Comparison of ENCODE assay signal across 11 cellular contexts in the genomic region with DNA sequence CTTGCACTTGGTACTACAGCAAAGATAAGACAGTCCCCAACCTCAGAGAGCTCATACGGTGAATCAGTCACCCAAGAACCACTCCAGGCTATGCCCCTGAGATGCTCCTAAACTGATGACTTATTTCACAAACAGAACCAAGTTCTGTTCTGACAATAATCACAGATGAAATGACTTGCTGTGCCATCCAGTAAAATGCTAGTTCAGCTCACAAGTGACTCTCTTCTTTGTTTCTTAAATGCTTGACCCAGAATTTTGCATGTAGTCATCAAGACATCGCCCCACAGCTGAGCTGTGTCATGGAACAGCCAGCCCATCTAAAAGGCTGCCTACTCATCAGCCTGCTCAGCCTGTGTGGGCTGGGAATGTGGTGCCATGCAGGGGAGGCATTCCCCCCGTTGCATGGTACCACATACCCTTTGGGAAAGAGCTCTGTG. TPM values are rescaled to one million over a fixed set of nuclear protein-coding genes. Genes with fewer than 3 reads are reported as not detected.
DNase-seq lines count a peak whose midpoint lies in the region; ATAC-seq and TF ChIP-seq lines count a peak whose summit lies in the region.
"Had no signal": no experiment of that assay in that cellular context is flagged by ENCODE, and none has a peak within 500 bp of the region (broad histone marks: within the 10 kb centered on the region; RNA-seq: fewer than 3 reads in every experiment).

No MANE protein-coding gene starts in this region.

- H4K20me1 ChIP-seq in PC-3 (ENCODE audit: low read length): no peaks in the 10 kb centered on the region

- peak overlapping the region; percentile 2 for H3K27ac Mint-ChIP-seq in T-helper 17 cell
- H3K27ac Mint-ChIP-seq: brain; T-helper 1 cell treated with Interleukin-12 subunit alpha and Interleukin-12 subunit beta and Interleukin-4 antibody, amounts not matched to agents 30 μg/mL and 1 μg/mL, for 36 hours had no signal

- no peak for TF ChIP-seq CTCF in PC-3 (conservative IDR thresholded peaks at IDR 0.05; ENCODE audit: low read depth, low read length)

- peaks cover 16% of the 10 kb centered on the region for H3K4me1 ChIP-seq in PC-3 (ENCODE audit: insufficient read depth, low read length)

- POLR2A ChIA-PET in PC-3 (lab: Charles Lee; ENCODE audit: unreplicated experiment): no interaction called here

- H3K79me2 ChIP-seq in PC-3 (ENCODE audit: low read length): 0 out of 2 replicates have a peak, but pooled peaks cover 3% of the 10 kb centered on the region

- H3K4me2 ChIP-seq in PC-3 (ENCODE audit: low read length): no peak overlapping the region

- H3K9me2 ChIP-seq in PC-3 (replicated peaks; ENCODE audit: low read length): no peaks in the 10 kb centered on the region

- peaks cover 57% of the 10 kb centered on the region for H3K27me3 Mint-ChIP-seq in T-helper 17 cell
- H3K27me3 Mint-ChIP-seq: brain had no signal

- H3K27ac ChIP-seq in PC-3 (ENCODE audit: low read length): no peak overlapping the region

- no peak for DNase-seq in T-helper 17 cell
- DNase-seq in stimulated activated CD4-positive, alpha-beta T cell treated with anti-CD3 and anti-CD28 coated beads, Interleukin-12 subunit alpha, Interleukin-12 subunit beta, amount 100 ng/mL, for 48 hours (ENCODE audit: low read depth in 2 of 3, low spot score in 1 of 3): peak in 2 of 3 donors; percentile 29 to 33
- no peak for DNase-seq in PC-3
- no peak for DNase-seq in activated CD4-positive, CD25-positive, alpha-beta regulatory T cell treated with anti-CD3 and anti-CD28 coated beads, Interleukin-2, amount 50 U/mL, for 72 hours
- DNase-seq in ecto neural progenitor cell (ENCODE audit: low spot score): no peak
- no peak for DNase-seq in NCI-H146 treated with DMSO at 0.1 percent for 48 hours (lab: John Stamatoyannopoulos, UW; ENCODE audit: unreplicated experiment)
- DNase-seq: NCI-H2029 treated with DMSO at 0.1 percent for 48 hours had no signal

- H3K4me3 ChIP-seq in PC-3 (ENCODE audit: low read length): no peak overlapping the region

- CTCF ChIA-PET in PC-3 (lab: Charles Lee): no interaction called here

- H3K9ac ChIP-seq in PC-3 (ENCODE audit: low read length): no peak overlapping the region

- peak; percentile 58 for ATAC-seq in GM19324 (IDR thresholded peaks at IDR 0.05; ENCODE audit: low FRiP score, unreplicated experiment)
- ATAC-seq in HG02623 (IDR thresholded peaks at IDR 0.05; ENCODE audit: unreplicated experiment): peak; percentile 65
- no peak for ATAC-seq in T-helper 17 cell
- no peak for ATAC-seq in PC-3

- H2AFZ ChIP-seq in PC-3 (ENCODE audit: low read length): no peak overlapping the region

- no peaks in the 10 kb centered on the region for H3K36me3 ChIP-seq in PC-3 (ENCODE audit: low read depth, low read length)

- no peaks in the 10 kb centered on the region for H3K36me3 Mint-ChIP-seq in T-helper 17 cell (ENCODE audit: low read depth)
- H3K36me3 Mint-ChIP-seq: brain had no signal

- no peaks in the 10 kb centered on the region for H3F3A ChIP-seq in PC-3 (ENCODE audit: low read length, unreplicated experiment)

- H3K9me3 ChIP-seq in T-helper 17 cell (ENCODE audit: control insufficient read depth, low read length, poor library complexity, severe bottlenecking): no peaks in the 10 kb centered on the region
- H3K9me3 ChIP-seq in PC-3 (ENCODE audit: low read length): no peaks in the 10 kb centered on the region

- peaks cover 2% of the 10 kb centered on the region for H3K4me1 Mint-ChIP-seq in T-helper 17 cell

- BruUV-seq in PC-3 (replicated peaks; lab: Mats Ljungman, UMichigan): no TSS peak

- H3K27me3 ChIP-seq in PC-3 (ENCODE audit: low read length): no peaks in the 10 kb centered on the region

- intact Hi-C loops in PC-3 (cut with micrococcal nuclease): no loop called here

- no peak overlapping the region for H3K4me3 Mint-ChIP-seq in T-helper 17 cell
- H3K4me3 Mint-ChIP-seq: brain; T-helper 1 cell treated with Interleukin-12 subunit alpha and Interleukin-12 subunit beta and Interleukin-4 antibody, amounts not matched to agents 30 μg/mL and 1 μg/mL, for 36 hours had no signal

RNA-seq across cellular contexts. Expression of a gene that starts 6.1 kb away (rescaled TPM):
- total RNA-seq in T-helper 17 cell: 1 to 10 TPM; 2.5 to 2.9 TPM
- total RNA-seq in PC-3 (2014; rRNA removed): 8.6 and 11.0 TPM in 2 replicates

Comparison
In these comparisons a context has a peak if more than half of its experiments do, and no peak if none do; other contexts are left out.
1. ATAC-seq: peak in GM19324 (single experiment) and HG02623 (single experiment); none in T-helper 17 cell (single experiment) and PC-3 (single experiment).
2. DNase-seq: peak in stimulated activated CD4-positive, alpha-beta T cell treated with anti-CD3 and anti-CD28 coated beads, Interleukin-12 subunit alpha, Interleukin-12 subunit beta, amount 100 ng/mL, for 48 hours (2 of 3); none in T-helper 17 cell (0 of 3), PC-3 (single experiment), activated CD4-positive, CD25-positive, alpha-beta regulatory T cell treated with anti-CD3 and anti-CD28 coated beads, Interleukin-2, amount 50 U/mL, for 72 hours (single experiment), ecto neural progenitor cell (single experiment) and NCI-H146 treated with DMSO at 0.1 percent for 48 hours (single experiment).